Comparison of ENCODE assay signal across 12 cellular contexts in the genomic region with DNA sequence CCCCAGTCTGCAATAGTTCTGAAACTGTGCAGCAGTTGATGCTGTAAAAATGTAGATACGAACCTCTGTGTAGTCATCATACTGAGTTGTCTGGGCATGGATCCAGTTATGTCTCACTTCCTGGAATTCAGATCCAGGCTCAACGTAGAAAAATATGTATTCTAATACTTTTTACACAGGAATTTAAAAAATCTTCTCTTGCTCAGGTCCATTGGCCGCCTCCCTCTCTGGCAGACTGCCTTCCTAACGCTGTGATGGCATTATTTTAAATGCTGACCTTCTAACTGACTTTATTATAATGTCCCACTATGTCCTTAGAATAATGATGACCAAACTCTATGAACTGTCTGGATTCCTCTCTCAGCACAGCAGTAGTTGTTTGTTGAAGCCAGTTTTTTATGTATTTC.
DNase-seq lines count a peak whose midpoint lies in the region; ATAC-seq, FAIRE-seq and TF ChIP-seq lines count a peak whose summit lies in the region.
"Had no signal": no experiment of that assay in that cellular context is flagged by ENCODE, and none has a peak within 500 bp of the region (broad histone marks: within the 10 kb centered on the region; RNA-seq: fewer than 3 reads in every experiment).

No MANE protein-coding gene starts in this region.

- H3K9me3 Mint-ChIP-seq in natural killer cell treated with Interleukin-12 subunit alpha and Interleukin-12 subunit beta and Interleukin-15 and Interleukin-18, amount 100 ng/mL, for 72 hours = peaks cover 11% of the 10 kb centered on the region

- no peak for TF ChIP-seq RAD21 in K562 (CRISPR knock-in tag; conservative IDR thresholded peaks at IDR 0.05 in 1 of 2, IDR thresholded peaks at IDR 0.05 in 1 of 2)

- 2% methylated on average over 4 of the region's 4 CpGs for WGBS in K562 (ENCODE audit: insufficient coverage, low coverage, missing lambda C conversion rate)

- TF ChIP-seq EP300 in K562 (IDR thresholded peaks at IDR 0.05; ENCODE audit: low read length) = no peak

- H3K27me3 ChIP-seq in K562 (ENCODE audit: control insufficient read depth in 2 of 2, insufficient read depth in 2 of 2, low read length in 2 of 2) (no peaks in the 10 kb centered on the region), thoracic aorta (replicated peaks; ENCODE audit: insufficient read depth) (no peaks in the 10 kb centered on the region)

- DNase-seq in HS-5 (ENCODE audit: low read depth) = peak; percentile 97
- DNase-seq in K562 (ENCODE audit: extremely low read depth in 1 of 4, low spot score in 3 of 4) = no peak
- DNase-seq in iris pigment epithelial cell (ENCODE audit: low read depth) = peak; percentile 96
- DNase-seq in thoracic aorta (ENCODE audit: low spot score) = no peak
- DNase-seq in natural killer cell treated with Interleukin-12 subunit alpha and Interleukin-12 subunit beta and Interleukin-15 and Interleukin-18, amount 100 ng/mL, for 72 hours (ENCODE audit: low spot score) = no peak
- DNase-seq in superior temporal gyrus (ENCODE audit: extremely low spot score) = no peak
- DNase-seq: activated CD4-positive, CD25-positive, alpha-beta regulatory T cell; NCI-H2081 treated with DMSO at 0.1 percent for 48 hours; stimulated activated naive CD8-positive, alpha-beta T cell treated with anti-CD3 and anti-CD28 coated beads, Interleukin-15, amount 100 ng/mL, for 72 hours had no signal

- H3K4me1 ChIP-seq in K562 (replicated peaks in 1 of 2; ENCODE audit: control insufficient read depth in 2 of 2, insufficient read depth in 2 of 2, low read length in 2 of 2) = peaks cover 3 to 10% of the 10 kb centered on the region in 2 experiments; a peak in 3 of 5 replicates
- peaks cover 20 to 38% of the 10 kb centered on the region in 2 donors for H3K4me1 ChIP-seq in thoracic aorta (ENCODE audit: control insufficient read depth in 1 of 2, low read depth in 2 of 2)

- no peak overlapping the region for H3K4me3 Mint-ChIP-seq in natural killer cell treated with Interleukin-12 subunit alpha and Interleukin-12 subunit beta and Interleukin-15 and Interleukin-18, amount 100 ng/mL, for 72 hours
- H3K4me3 Mint-ChIP-seq: stimulated activated naive CD8-positive, alpha-beta T cell treated with anti-CD3 and anti-CD28 coated beads, Interleukin-15, amount 100 ng/mL, for 72 hours had no signal

- BruUV-seq in K562 (replicated peaks; lab: Mats Ljungman, UMichigan) = no TSS peak

- POLR2A ChIA-PET in K562 (lab: Yijun Ruan, JAX) = interaction anchor here (0.7 kb wide), 1 partner anchor 73 kb away, joined by 3 read pairs; no protein-coding TSS in a partner anchor

- no peaks in the 10 kb centered on the region for H4K20me1 ChIP-seq in K562 (replicated peaks; ENCODE audit: control insufficient read depth, insufficient read depth, low read length)

- CTCF ChIA-PET in K562 (lab: Yijun Ruan, JAX; ENCODE audit: low intra/inter-chr PET ratio) = no interaction called here

- H3K4me1 Mint-ChIP-seq in natural killer cell treated with Interleukin-12 subunit alpha and Interleukin-12 subunit beta and Interleukin-15 and Interleukin-18, amount 100 ng/mL, for 72 hours (ENCODE audit: low read depth in 2 of 2) = peaks cover 0 to 7% of the 10 kb centered on the region in 2 donors
- H3K4me1 Mint-ChIP-seq: stimulated activated naive CD8-positive, alpha-beta T cell treated with anti-CD3 and anti-CD28 coated beads, Interleukin-15, amount 100 ng/mL, for 72 hours had no signal

- H3K27me3 Mint-ChIP-seq in natural killer cell treated with Interleukin-12 subunit alpha and Interleukin-12 subunit beta and Interleukin-15 and Interleukin-18, amount 100 ng/mL, for 72 hours = no peaks in the 10 kb centered on the region
- H3K27me3 Mint-ChIP-seq: stimulated activated naive CD8-positive, alpha-beta T cell treated with anti-CD3 and anti-CD28 coated beads, Interleukin-15, amount 100 ng/mL, for 72 hours had no signal

- TF ChIP-seq POLR2A in K562 (conservative IDR thresholded peaks at IDR 0.05) = no peak

- H3K4me3 ChIP-seq in K562 (no peak overlapping the region), thoracic aorta (peak overlapping the region; percentile 6)
- H3K4me3 ChIP-seq: cardiac muscle cell had no signal

- no peak overlapping the region for H3K9ac ChIP-seq in K562 (ENCODE audit: insufficient read depth in 1 of 2, low read depth in 2 of 2, low read length in 2 of 2)

- no peak overlapping the region for H2AFZ ChIP-seq in K562 (ENCODE audit: low read depth, low read length)

- H3K27ac ChIP-seq in K562 (ENCODE audit: extremely low read depth, low read depth, low read length) (no peak overlapping the region; the same call in 2 of the 3 replicates), thoracic aorta (peak overlapping the region; percentile 46 to 70)
- H3K27ac ChIP-seq: cardiac muscle cell had no signal

- no peak for FAIRE-seq in K562 (lab: Jason Lieb, UNC)

- H3K9me3 ChIP-seq in K562 (replicated peaks; ENCODE audit: control insufficient read depth, insufficient read depth, low read depth, low read length) = peaks cover 3% of the 10 kb centered on the region; the same call in 1 of the 2 replicates
- H3K9me3 ChIP-seq in thoracic aorta = peaks cover 10% of the 10 kb centered on the region

- 0 out of 3 replicates have a peak, but pooled peaks have one; percentile 38 for ATAC-seq in K562
- peak; percentile 48 for ATAC-seq in thoracic aorta (ENCODE audit: insufficient number of reproducible peaks, low FRiP score, low read depth)
- no peak for ATAC-seq in natural killer cell treated with Interleukin-12 subunit alpha and Interleukin-12 subunit beta and Interleukin-15 and Interleukin-18, amount 100 ng/mL, for 72 hours
- no peak for ATAC-seq in GM18868 (IDR thresholded peaks at IDR 0.05; ENCODE audit: unreplicated experiment)
- ATAC-seq in HG02759 (IDR thresholded peaks at IDR 0.05; ENCODE audit: unreplicated experiment) = no peak
- ATAC-seq: stimulated activated naive CD8-positive, alpha-beta T cell treated with anti-CD3 and anti-CD28 coated beads, Interleukin-15, amount 100 ng/mL, for 72 hours had no signal

- peaks cover 42% of the 10 kb centered on the region for H3K36me3 Mint-ChIP-seq in natural killer cell treated with Interleukin-12 subunit alpha and Interleukin-12 subunit beta and Interleukin-15 and Interleukin-18, amount 100 ng/mL, for 72 hours

- intact Hi-C loops in K562 (cut with micrococcal nuclease) = no loop called here

- no peaks in the 10 kb centered on the region for H3K36me3 ChIP-seq in K562 (ENCODE audit: control insufficient read depth, insufficient read depth, low read length)
- H3K36me3 ChIP-seq in thoracic aorta = peaks cover 27% of the 10 kb centered on the region
- H3K36me3 ChIP-seq: cardiac muscle cell had no signal

- no peak overlapping the region for H3K27ac Mint-ChIP-seq in natural killer cell treated with Interleukin-12 subunit alpha and Interleukin-12 subunit beta and Interleukin-15 and Interleukin-18, amount 100 ng/mL, for 72 hours

- no peaks in the 10 kb centered on the region for H3K9me1 ChIP-seq in K562 (ENCODE audit: control insufficient read depth, insufficient read depth, low read length)

- no peak overlapping the region for H3K4me2 ChIP-seq in K562 (ENCODE audit: insufficient read depth, low read length)

- in situ Hi-C loops in K562 (cut with MboI) = no loop called here

- H3K79me2 ChIP-seq in K562 (ENCODE audit: control insufficient read depth, insufficient read depth, low read length) = no peaks in the 10 kb centered on the region

- TF ChIP-seq CTCF in K562 (IDR thresholded peaks at IDR 0.05 in 2 of 3, conservative IDR thresholded peaks at IDR 0.05 in 1 of 3; ENCODE audit: insufficient read depth in 2 of 3, low read depth in 1 of 3, low read length in 3 of 3) (no peak), thoracic aorta (IDR thresholded peaks at IDR 0.05) (no peak)

TF ChIP-seq in K562, 482 proteins besides CTCF, POLR2A, EP300 and RAD21:
- TF ChIP-seq SRSF9 (IDR thresholded peaks at IDR 0.05; ENCODE audit: borderline replicate concordance, low read depth, low read length) (no peak), PTRF (tag; IDR thresholded peaks at IDR 0.05) (no peak), ZNF717 (CRISPR knock-in tag; IDR thresholded peaks at IDR 0.05) (no peak), E2F5 (CRISPR knock-in tag; IDR thresholded peaks at IDR 0.05) (no peak), ARHGAP35 (IDR thresholded peaks at IDR 0.05; ENCODE audit: partially characterized antibody) (no peak), SPI1 (IDR thresholded peaks at IDR 0.05; ENCODE audit: borderline replicate concordance, low read depth, low read length) (no peak), NFIC (IDR thresholded peaks at IDR 0.05) (0 out of 2 replicates have a peak, but pooled peaks have one; percentile 13), RBM15 (IDR thresholded peaks at IDR 0.05; ENCODE audit: insufficient read depth, low read length) (no peak)
- TF ChIP-seq, protein P1, sequence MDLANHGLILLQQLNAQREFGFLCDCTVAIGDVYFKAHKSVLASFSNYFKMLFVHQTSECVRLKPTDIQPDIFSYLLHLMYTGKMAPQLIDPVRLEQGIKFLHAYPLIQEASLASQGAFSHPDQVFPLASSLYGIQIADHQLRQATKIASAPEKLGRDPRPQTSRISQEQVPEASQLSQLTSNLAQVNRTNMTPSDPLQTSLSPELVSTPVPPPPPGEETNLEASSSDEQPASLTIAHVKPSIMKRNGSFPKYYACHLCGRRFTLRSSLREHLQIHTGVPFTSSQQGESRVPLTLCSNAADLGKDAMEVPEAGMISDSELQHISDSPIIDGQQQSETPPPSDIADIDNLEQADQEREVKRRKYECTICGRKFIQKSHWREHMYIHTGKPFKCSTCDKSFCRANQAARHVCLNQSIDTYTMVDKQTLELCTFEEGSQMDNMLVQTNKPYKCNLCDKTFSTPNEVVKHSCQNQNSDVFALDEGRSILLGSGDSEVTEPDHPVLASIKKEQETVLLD (IDR thresholded peaks at IDR 0.05) = no peak
TF ChIP-seq in K562: peak in this region for 1.

Comparison
In these comparisons a context has a peak if more than half of its experiments do, and no peak if none do; other contexts are left out.
1. DNase-seq: peak in HS-5 (single experiment) and iris pigment epithelial cell (single experiment); none in K562 (0 of 4), thoracic aorta (single experiment), natural killer cell treated with Interleukin-12 subunit alpha and Interleukin-12 subunit beta and Interleukin-15 and Interleukin-18, amount 100 ng/mL, for 72 hours (single experiment) and superior temporal gyrus (single experiment).
2. ATAC-seq: peak in K562 (single experiment) and thoracic aorta (single experiment); none in natural killer cell treated with Interleukin-12 subunit alpha and Interleukin-12 subunit beta and Interleukin-15 and Interleukin-18, amount 100 ng/mL, for 72 hours (0 of 2), GM18868 (single experiment) and HG02759 (single experiment).